8 cellular contexts compared by ENCODE assay signal in the genomic region with DNA sequence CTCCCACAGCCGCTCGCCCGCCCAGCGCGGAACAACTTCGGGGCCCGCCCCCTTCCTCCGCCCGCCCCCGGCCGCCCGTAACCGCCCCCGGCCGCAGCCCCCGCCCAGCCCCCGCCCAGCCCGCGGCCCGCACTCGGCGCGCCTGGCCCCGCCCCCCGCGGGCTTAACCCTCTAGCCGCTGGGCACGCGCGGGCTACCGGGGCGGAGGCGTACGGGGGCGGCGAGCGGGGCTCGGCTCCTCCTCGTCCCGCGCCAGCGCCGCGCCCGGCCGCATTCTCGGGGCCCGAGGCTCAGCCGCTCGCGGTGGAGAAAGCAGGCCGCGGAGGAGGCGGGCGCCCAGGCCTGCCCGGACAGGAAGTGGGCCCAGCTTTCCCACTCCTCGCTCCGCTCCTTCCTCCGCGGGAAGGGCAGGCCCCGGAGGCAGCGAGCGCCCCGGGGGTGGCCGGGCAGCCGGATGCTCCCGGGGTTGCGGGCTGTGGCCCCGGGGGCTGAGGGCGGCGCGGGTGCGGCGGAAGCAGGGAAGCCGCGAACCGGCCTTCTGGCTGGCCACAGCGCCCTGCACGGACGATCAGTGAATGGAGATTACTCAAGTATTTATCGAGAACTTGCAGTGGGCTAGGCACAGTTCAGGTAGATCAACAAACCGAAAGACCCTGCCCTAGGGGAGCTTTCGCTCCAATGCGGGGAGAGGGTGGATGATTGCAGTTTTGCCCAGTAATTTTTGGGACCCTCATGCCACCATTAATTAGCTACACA. TPM values are rescaled to one million over a fixed set of nuclear protein-coding genes. Genes with fewer than 3 reads are reported as not detected.
DNase-seq lines count a peak whose midpoint lies in the region; ATAC-seq and TF ChIP-seq lines count a peak whose summit lies in the region.

A gene with protein sequence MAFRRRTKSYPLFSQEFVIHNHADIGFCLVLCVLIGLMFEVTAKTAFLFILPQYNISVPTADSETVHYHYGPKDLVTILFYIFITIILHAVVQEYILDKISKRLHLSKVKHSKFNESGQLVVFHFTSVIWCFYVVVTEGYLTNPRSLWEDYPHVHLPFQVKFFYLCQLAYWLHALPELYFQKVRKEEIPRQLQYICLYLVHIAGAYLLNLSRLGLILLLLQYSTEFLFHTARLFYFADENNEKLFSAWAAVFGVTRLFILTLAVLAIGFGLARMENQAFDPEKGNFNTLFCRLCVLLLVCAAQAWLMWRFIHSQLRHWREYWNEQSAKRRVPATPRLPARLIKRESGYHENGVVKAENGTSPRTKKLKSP (minus strand): TSS at position 39 of the 756 bp plus-strand sequence. CDS start 145 bp downstream, outside the sequence.

- H3K27ac ChIP-seq in adipose tissue (ENCODE audit: low read depth, low read length) (peak within 1 kb of the TSS; percentile 79), heart right ventricle (peak within 1 kb of the TSS; percentile 96 to 100 (median 99)), prostate gland (peak within 1 kb of the TSS; percentile 93 to 98), upper lobe of right lung (peak within 1 kb of the TSS; percentile 99)

- H3K27me3 ChIP-seq in heart right ventricle (no peaks in the 10 kb centered on the region), prostate gland (replicated peaks; ENCODE audit: insufficient read depth) (no peaks in the 10 kb centered on the region), upper lobe of right lung (no peaks in the 10 kb centered on the region)

- ATAC-seq in heart right ventricle = peak; percentile 75 to 94 (median 88)
- peak; percentile 92 for ATAC-seq in upper lobe of right lung

- H3K4me1 ChIP-seq in heart right ventricle (peaks cover 0 to 56% (median 51%) of the 10 kb centered on the region in 9 donors), prostate gland (replicated peaks) (no peaks in the 10 kb centered on the region), upper lobe of right lung (peaks cover 32% of the 10 kb centered on the region)

- peak within 1 kb of the TSS; percentile 67 for H3K4me3 ChIP-seq in LNCaP clone FGC (ENCODE audit: low read depth, low read length)
- peak within 1 kb of the TSS; percentile 71 to 97 (median 86) for H3K4me3 ChIP-seq in heart right ventricle
- peak within 1 kb of the TSS; percentile 73 to 88 for H3K4me3 ChIP-seq in prostate gland
- peak within 1 kb of the TSS; percentile 84 for H3K4me3 ChIP-seq in upper lobe of right lung

- intact Hi-C loops in heart right ventricle (cut with DNase I) = loop anchor here in 9 of 10 donors (1.0 to 10.0 kb wide), 8 partner anchors 60 to 161 kb away; no protein-coding TSS in a partner anchor
- intact Hi-C loops in prostate gland (cut with DNase I) = loop anchor here (1.0 to 10.0 kb wide), 4 partner anchors 80 to 292 kb away; a partner anchor contains a TSS
- intact Hi-C loops in upper lobe of right lung (cut with DNase I) = no loop called here

- TF ChIP-seq CTCF in LNCaP clone FGC (IDR thresholded peaks at IDR 0.05; ENCODE audit: control insufficient read depth, extremely low read depth, insufficient read depth) (peak; percentile 19; the same call in 1 of the 2 replicates), heart right ventricle (IDR thresholded peaks at IDR 0.05) (peak in 6 of 9 donors; percentile 7 to 44 (median 14)), prostate gland (IDR thresholded peaks at IDR 0.05) (peak in 1 of 4 experiments; percentile 26), upper lobe of right lung (IDR thresholded peaks at IDR 0.05) (peak; percentile 27)

- TF ChIP-seq POLR2A in prostate gland (IDR thresholded peaks at IDR 0.05) = peak; percentile 49

- 0 to 1% (median 0%) methylated on average over 45 to 84 of the region's 84 CpGs for WGBS in adipose tissue, 3 donors
- WGBS in heart right ventricle, 2 donors = 0% methylated on average over 60 to 81 of the region's 84 CpGs
- WGBS in prostate gland = 0% methylated on average over 11 of the region's 84 CpGs

- H3K36me3 ChIP-seq in heart right ventricle (peaks cover 0 to 16% (median 0%) of the 10 kb centered on the region in 9 donors), prostate gland (no peaks in the 10 kb centered on the region), upper lobe of right lung (no peaks in the 10 kb centered on the region)

- H3K9me3 ChIP-seq in heart right ventricle (no peaks in the 10 kb centered on the region), prostate gland (no peaks in the 10 kb centered on the region), upper lobe of right lung (no peaks in the 10 kb centered on the region)

- DNase-seq in GDM1 (lab: John Stamatoyannopoulos, UW) (peak; percentile 68), GOT3 (lab: John Stamatoyannopoulos, UW) (peak; percentile 71), LNCaP clone FGC (ENCODE audit: low read depth) (peak; percentile 6), T follicular helper cell (ENCODE audit: low read depth) (peak; percentile 72), heart right ventricle (peak; percentile 86 to 91), prostate gland (ENCODE audit: low spot score) (peak; percentile 74), upper lobe of right lung (peak; percentile 93)

RNA-seq across cellular contexts. Expression of the gene that starts here (rescaled TPM):
- polyA plus RNA-seq in adipose tissue (10 to 100 TPM in 2 of 3 donors, 1 to 10 TPM in 1; 4.5 to 13.6 (median 12.9) TPM), heart right ventricle (1 to 10 TPM; 5.0 to 7.2 TPM)
- total RNA-seq in heart right ventricle (10 to 100 TPM in 7 of 10 donors, 1 to 10 TPM in 3; 7.9 to 17.3 (median 11.0) TPM), prostate gland (10 to 100 TPM in 1 of 2 donors, 1 to 10 TPM in 1; 7.2 to 22.4 TPM), upper lobe of right lung (24.2 TPM)

Comparison
In these comparisons a context has a peak if more than half of its experiments do, and no peak if none do; other contexts are left out.
1. Peak in every context shown above with its lines: DNase-seq, ATAC-seq, H3K4me3 ChIP-seq and H3K27ac ChIP-seq.
2. DNase-seq: peak in every context shown above with its lines; median percentile 93 in upper lobe of right lung; 88 in heart right ventricle; 74 in prostate gland; 72 in T follicular helper cell; 71 in GOT3; 68 in GDM1; 6 in LNCaP clone FGC.